In genomic region chr12:110565919-110566871, GRCh38 we compare ENCODE assay signal across 9 cellular contexts. TPM values are rescaled to one million over a fixed set of nuclear protein-coding genes. Genes with fewer than 3 reads are reported as not detected.
DNase-seq lines count a peak whose midpoint lies in the region; ATAC-seq and TF ChIP-seq lines count a peak whose summit lies in the region.
"Had no signal": no experiment of that assay in that cellular context is flagged by ENCODE, and none has a peak within 500 bp of the region (broad histone marks: within the 10 kb centered on the region; RNA-seq: fewer than 3 reads in every experiment).

No MANE protein-coding gene starts in this region.

- H3K27me3 ChIP-seq in PC-9 (ENCODE audit: insufficient read depth, low read depth) = no peaks in the 10 kb centered on the region
- no peaks in the 10 kb centered on the region for H3K27me3 ChIP-seq in gastrocnemius medialis

- H3K4me2 ChIP-seq in PC-9 = peak overlapping the region; percentile 38

- H3K36me3 ChIP-seq in PC-9 (ENCODE audit: low read depth) (no peaks in the 10 kb centered on the region), gastrocnemius medialis (no peaks in the 10 kb centered on the region)

- POLR2A ChIA-PET in PC-9 (lab: Charles Lee; ENCODE audit: unreplicated experiment) = interaction anchor here (0.5 to 0.7 kb wide), 3 partner anchors 13 to 351 kb away, joined by 3 to 11 read pairs (median 7); no protein-coding TSS in a partner anchor

- ATAC-seq in gastrocnemius medialis (peak in 1 of 2 donors; percentile 8), HG03139 (IDR thresholded peaks at IDR 0.05; ENCODE audit: unreplicated experiment) (no peak)

- CTCF ChIA-PET in PC-9 (lab: Charles Lee) = interaction anchor here (0.5 to 0.6 kb wide), 2 partner anchors 9 to 1200 kb away, joined by 4 to 6 read pairs; no protein-coding TSS in a partner anchor

- TF ChIP-seq CTCF in PC-9 (conservative IDR thresholded peaks at IDR 0.05) (no peak), gastrocnemius medialis (IDR thresholded peaks at IDR 0.05 in 4 of 5, conservative IDR thresholded peaks at IDR 0.05 in 1 of 5) (no peak)

- H3K27ac ChIP-seq in PC-9 (peak overlapping the region; percentile 50), gastrocnemius medialis (peak overlapping the region; percentile 72 to 95 (median 88))

- no peak for TF ChIP-seq POLR2A in gastrocnemius medialis (IDR thresholded peaks at IDR 0.05)

- H3K9me2 ChIP-seq in PC-9 (ENCODE audit: insufficient read depth) = no peaks in the 10 kb centered on the region

- H3K79me2 ChIP-seq in PC-9 (ENCODE audit: low read depth) = peaks cover 81% of the 10 kb centered on the region

- in situ Hi-C loops in gastrocnemius medialis (cut with MboI; ENCODE audit: low sequenced_read_pairs in 4 of 4) = no loop called here

- peak; percentile 59 for DNase-seq in NCI-H748 (lab: John Stamatoyannopoulos, UW; ENCODE audit: unreplicated experiment)
- DNase-seq in NCI-H748 treated with DMSO at 0.1 percent for 48 hours (lab: John Stamatoyannopoulos, UW) = no peak
- peak; percentile 42 to 80 for DNase-seq in PC-9
- DNase-seq in globus pallidus (ENCODE audit: low spot score) = peak; percentile 79
- no peak for DNase-seq in gastrocnemius medialis
- DNase-seq in COLO829 (ENCODE audit: low spot score) = no peak
- no peak for DNase-seq in NCI-H1436 (lab: John Stamatoyannopoulos, UW)
- DNase-seq: NCI-H2171 treated with DMSO at 0.1 percent for 48 hours had no signal

- H3K9me3 ChIP-seq in PC-9 (ENCODE audit: insufficient read depth, low read depth) (peaks cover 7% of the 10 kb centered on the region; the same call in 1 of the 2 replicates), gastrocnemius medialis (no peaks in the 10 kb centered on the region)

- no TSS peak for BruUV-seq in PC-9 (replicated peaks; lab: Mats Ljungman, UMichigan)

- intact Hi-C loops in PC-9 (cut with micrococcal nuclease; ENCODE audit: unreplicated experiment) (loop anchor here (1.0 kb wide), 2 partner anchors 11 kb away; no protein-coding TSS in a partner anchor), gastrocnemius medialis (cut with DNase I; ENCODE audit: low total_unique reads) (no loop called here)

- H3K4me1 ChIP-seq in PC-9 (replicated peaks; ENCODE audit: insufficient read depth) (peaks cover 35% of the 10 kb centered on the region), gastrocnemius medialis (peaks cover 67 to 76% of the 10 kb centered on the region in 2 donors)

- no peaks in the 10 kb centered on the region; the same call in 1 of the 2 replicates for H4K20me1 ChIP-seq in PC-9 (ENCODE audit: insufficient read depth)

- no peak overlapping the region for H2AFZ ChIP-seq in PC-9

- H3K4me3 ChIP-seq in PC-9 (no peak overlapping the region), gastrocnemius medialis (peak overlapping the region in 1 of 4 donors; percentile 22)

- peaks cover 28% of the 10 kb centered on the region for H3F3A ChIP-seq in PC-9 (ENCODE audit: insufficient read depth, low read depth)

RNA-seq across cellular contexts. Expression of gene PPTC7, which starts 16.9 kb away (rescaled TPM):
- total RNA-seq in PC-9 (2021) = 16.0 and 18.3 TPM in 2 replicates
- total RNA-seq in gastrocnemius medialis = 10 to 100 TPM; 27.6 to 85.8 (median 58.4) TPM

RNA-seq across cellular contexts. Expression of gene TCTN1, which starts 47.7 kb away (rescaled TPM):
- total RNA-seq in PC-9 (2021) (58.3 and 66.8 TPM in 2 replicates), gastrocnemius medialis (10 to 100 TPM in 3 of 4 donors, 1 to 10 TPM in 1; 4.7 to 30.8 (median 22.7) TPM)

Comparison
In these comparisons a context has a peak if more than half of its experiments do, and no peak if none do; other contexts are left out.
1. DNase-seq: peak in NCI-H748 (single experiment), PC-9 (2 of 2) and globus pallidus (single experiment); none in NCI-H748 treated with DMSO at 0.1 percent for 48 hours (single experiment), gastrocnemius medialis (0 of 2), COLO829 (single experiment) and NCI-H1436 (single experiment).